Comparison of ENCODE assay signal across 11 cellular contexts in genomic region chr5:159405611-159406031, GRCh38.
DNase-seq lines count a peak whose midpoint lies in the region; ATAC-seq, FAIRE-seq and TF ChIP-seq lines count a peak whose summit lies in the region.
"Had no signal": no experiment of that assay in that cellular context is flagged by ENCODE, and none has a peak within 500 bp of the region (broad histone marks: within the 10 kb centered on the region; RNA-seq: fewer than 3 reads in every experiment).

No MANE protein-coding gene starts in this region.

- FAIRE-seq in GM12892 (lab: Jason Lieb, UNC), result peak; percentile 93
- FAIRE-seq: RCC 7860 had no signal

- ATAC-seq in GM19467 (IDR thresholded peaks at IDR 0.05; ENCODE audit: unreplicated experiment), result peak; percentile 64
- peak; percentile 73 for ATAC-seq in HG03045 (IDR thresholded peaks at IDR 0.05; ENCODE audit: unreplicated experiment)
- ATAC-seq: stimulated activated effector memory CD8-positive, alpha-beta T cell treated with anti-CD3 and anti-CD28 coated beads, Interleukin-12 subunit alpha, Interleukin-12 subunit beta, amount 100 ng/mL, for 72 hours had no signal

- DNase-seq in GM12892 (ENCODE audit: insufficient read length) (peak; percentile 20), NOMO-1 treated with DMSO at 0.1 percent for 48 hours (lab: John Stamatoyannopoulos, UW; ENCODE audit: unreplicated experiment) (peak; percentile 82), ureter (ENCODE audit: low spot score) (no peak), EL (no peak), NCI-H1417 (lab: John Stamatoyannopoulos, UW) (no peak), NCI-H446 treated with DMSO at 0.1 percent for 48 hours (lab: John Stamatoyannopoulos, UW) (no peak)
- DNase-seq: brain microvascular endothelial cell had no signal

- no peak for TF ChIP-seq POLR2A in GM12892 (IDR thresholded peaks at IDR 0.05; ENCODE audit: low read depth, low read length)

Comparison
In these comparisons a context has a peak if more than half of its experiments do, and no peak if none do; other contexts are left out.
1. DNase-seq: peak in GM12892 (single experiment) and NOMO-1 treated with DMSO at 0.1 percent for 48 hours (single experiment); none in ureter (single experiment), EL (single experiment), NCI-H1417 (0 of 3) and NCI-H446 treated with DMSO at 0.1 percent for 48 hours (single experiment).